ENCODE assay signal across 8 cellular contexts in the genomic region with DNA sequence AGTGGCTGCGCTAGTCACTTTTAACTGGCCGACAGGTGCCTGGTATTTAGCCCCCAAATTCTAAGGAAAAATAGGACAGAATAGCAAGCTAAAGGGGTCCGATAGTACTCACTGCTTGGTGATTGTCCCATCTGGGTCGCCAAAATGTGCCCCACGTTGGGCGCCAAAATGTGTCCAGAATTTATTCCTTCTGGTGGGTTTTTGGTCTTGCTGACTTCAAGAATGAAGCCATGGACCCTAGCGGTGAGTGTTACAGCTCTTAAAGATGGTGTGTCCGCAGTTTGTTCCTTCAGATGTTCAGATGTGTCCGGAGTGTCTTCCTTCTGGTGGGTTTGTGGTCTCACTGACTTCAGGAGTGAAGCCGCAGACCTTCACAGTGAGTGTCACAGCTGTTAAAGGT.
DNase-seq lines count a peak whose midpoint lies in the region; TF ChIP-seq lines count a peak whose summit lies in the region.
"Not testable (repeated sequence)": the region's sequence is repeated elsewhere in the genome, so short reads cannot be mapped to it uniquely, and the experiment has no call there.

No MANE protein-coding gene starts in this region.

- not testable (repeated sequence) for H3K27me3 Mint-ChIP-seq in MCF 10A (ENCODE audit: insufficient read depth, unreplicated experiment)

- H3K36me3 ChIP-seq in MG63: not testable (repeated sequence)

- peaks cover 23% of the 10 kb centered on the region for H3K9me3 ChIP-seq in MG63

- peaks cover 15% of the 10 kb centered on the region for H3K9me3 Mint-ChIP-seq in MCF 10A (ENCODE audit: unreplicated experiment)

- not testable (repeated sequence) for TF ChIP-seq CTCF in MCF 10A (IDR thresholded peaks at IDR 0.05; ENCODE audit: unreplicated experiment); fibroblast of mammary gland (conservative IDR thresholded peaks at IDR 0.05; ENCODE audit: control insufficient read depth, insufficient read depth, low read depth, low read length)

- not testable (repeated sequence) for H3K4me1 Mint-ChIP-seq in MCF 10A (ENCODE audit: insufficient read depth, unreplicated experiment)

- intact Hi-C loops in MCF 10A (cut with micrococcal nuclease): not testable (repeated sequence)

- H3K27ac Mint-ChIP-seq in MCF 10A (ENCODE audit: low read depth, unreplicated experiment): not testable (repeated sequence)

- H3K4me3 Mint-ChIP-seq in MCF 10A (ENCODE audit: unreplicated experiment): not testable (repeated sequence)

- not testable (repeated sequence) for BruUV-seq in MCF 10A (replicated peaks; lab: Mats Ljungman, UMichigan)

- not testable (repeated sequence) for H3K4me3 ChIP-seq in MG63; fibroblast of mammary gland (ENCODE audit: control insufficient read depth, low read depth, low read length)

- H3K27me3 ChIP-seq in MG63: not testable (repeated sequence)

- not testable (repeated sequence) for H3K36me3 Mint-ChIP-seq in MCF 10A (ENCODE audit: insufficient read depth, unreplicated experiment)

- CTCF ChIA-PET in MCF 10A (lab: Yijun Ruan, JAX): not testable (repeated sequence)

- POLR2A ChIA-PET in MCF 10A (lab: Yijun Ruan, JAX): not testable (repeated sequence)

- DNase-seq in COLO668 (lab: John Stamatoyannopoulos, UW; ENCODE audit: unreplicated experiment) (peak; percentile 30), EL (peak; percentile 1), MG63 (peak; percentile 15), MCF 10A (ENCODE audit: unreplicated experiment) (peak; percentile 2), fibroblast of mammary gland (ENCODE audit: low read depth) (peak; percentile 0), lung microvascular endothelial cell (ENCODE audit: low read depth in 2 of 2) (peak; percentile 1), retina (peak; percentile 2)
- DNase-seq in activated T-cell treated with anti-CD3 and anti-CD28 coated beads, Interleukin-2, amount 50 U/mL, for 48 hours: peak; percentile 16 to 21
